21 cellular contexts compared by ENCODE assay signal in the genomic region with DNA sequence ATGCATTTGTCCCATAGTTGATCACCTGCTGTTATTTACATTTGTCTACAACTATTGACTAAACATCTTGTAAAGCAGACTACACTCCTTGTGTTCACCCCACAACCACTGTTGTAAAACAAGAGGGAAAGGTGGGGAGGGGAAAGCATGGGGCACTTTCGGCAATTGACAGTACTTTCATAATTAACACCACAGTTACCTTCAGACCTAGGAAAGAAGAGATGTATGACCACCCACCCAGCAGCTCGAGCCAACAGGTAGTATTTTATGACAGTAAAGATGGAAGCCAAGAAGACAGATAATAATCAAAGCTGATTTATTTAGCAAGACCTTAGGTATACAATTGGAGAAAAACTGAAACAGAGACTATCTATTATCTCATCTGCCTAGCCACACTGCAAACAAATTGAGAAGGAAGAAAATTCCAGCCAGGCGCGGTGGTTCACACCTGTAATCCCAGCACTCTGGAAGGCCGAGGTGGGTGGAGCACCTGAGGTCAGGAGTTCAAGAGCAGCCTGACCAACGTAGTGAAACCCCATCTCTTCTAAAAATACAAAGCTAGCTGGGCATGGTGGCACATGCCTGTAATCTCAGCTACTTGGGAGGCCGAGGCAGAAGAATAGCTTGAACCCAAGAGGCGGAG. TPM values are rescaled to one million over a fixed set of nuclear protein-coding genes. Genes with fewer than 3 reads are reported as not detected.
A peak's percentile ranks its signal among the peaks of the same experiment; 100 is the strongest.
DNase-seq lines count a peak whose midpoint lies in the region; ATAC-seq, FAIRE-seq and TF ChIP-seq lines count a peak whose summit lies in the region.
"Had no signal": no experiment of that assay in that cellular context is flagged by ENCODE, and none has a peak within 500 bp of the region (broad histone marks: within the 10 kb centered on the region; RNA-seq: fewer than 3 reads in every experiment).

No MANE protein-coding gene starts in this region.

- H3K4me3 ChIP-seq in GM12878 (no peak overlapping the region), PC-9 (no peak overlapping the region)
- H3K4me3 ChIP-seq: BLaER1, SJSA1 had no signal

- TF ChIP-seq CTCF in GM12878 (IDR thresholded peaks at IDR 0.05 in 2 of 3, conservative IDR thresholded peaks at IDR 0.05 in 1 of 3; ENCODE audit: control insufficient read depth in 2 of 3, extremely low read depth in 1 of 3, insufficient read depth in 1 of 3, low read depth in 3 of 3, low read length in 3 of 3) = no peak
- TF ChIP-seq CTCF in PC-9 (conservative IDR thresholded peaks at IDR 0.05) = no peak

- no peak overlapping the region for H3K4me3 Mint-ChIP-seq in activated CD4-positive, alpha-beta T cell treated with anti-CD3 and anti-CD28 coated beads for 36 hours
- H3K4me3 Mint-ChIP-seq: CD8-positive, alpha-beta memory T cell; T-cell had no signal

- SMC1A ChIA-PET in GM12878 (lab: Charles Lee; ENCODE audit: uncharacterized antibody, unreplicated experiment) = interaction anchor here (1.3 to 1.8 kb wide), 3 partner anchors 16 to 21 kb away, joined by 3 to 6 read pairs (median 4); no protein-coding TSS in a partner anchor

- TF ChIP-seq POLR2A in GM12891 (IDR thresholded peaks at IDR 0.05; ENCODE audit: low read depth, low read length) = no peak
- no peak for TF ChIP-seq POLR2A in GM12878 (IDR thresholded peaks at IDR 0.05; ENCODE audit: low read depth, low read length)

- H3K4me1 ChIP-seq in GM12878 (ENCODE audit: control insufficient read depth, insufficient read depth, low read length) (peaks cover 5% of the 10 kb centered on the region; the same call in 1 of the 2 replicates), PC-9 (replicated peaks; ENCODE audit: insufficient read depth) (0 out of 2 replicates have a peak, but pooled peaks cover 8% of the 10 kb centered on the region)
- H3K4me1 ChIP-seq: BLaER1, SJSA1 had no signal

- H3F3A ChIP-seq in PC-9 (ENCODE audit: insufficient read depth, low read depth) = peaks cover 11% of the 10 kb centered on the region

- POLR2A ChIA-PET in GM12878 (lab: Charles Lee) = no interaction called here
- POLR2A ChIA-PET in PC-9 (lab: Charles Lee; ENCODE audit: unreplicated experiment) = interaction anchor here (0.6 kb wide), 1 partner anchor 240 kb away, joined by 6 read pairs; no protein-coding TSS in a partner anchor
- POLR2A ChIA-PET in activated CD4-positive, alpha-beta T cell treated with anti-CD3 and anti-CD28 coated beads for 36 hours (lab: Charles Lee) = no interaction called here

- H3K9me3 ChIP-seq in GM12878 (replicated peaks; ENCODE audit: control insufficient read depth, insufficient read depth, low read length) (no peaks in the 10 kb centered on the region; the same call in 2 of the 3 replicates), PC-9 (ENCODE audit: insufficient read depth, low read depth) (peaks cover 9% of the 10 kb centered on the region; the same call in 1 of the 2 replicates)
- H3K9me3 ChIP-seq: SJSA1 had no signal

- in situ Hi-C loops in GM12878 (cut with MboI) = no loop called here

- no peaks in the 10 kb centered on the region for H3K9me2 ChIP-seq in PC-9 (ENCODE audit: insufficient read depth)

- intact Hi-C loops in GM12878 (cut with micrococcal nuclease; ENCODE audit: unreplicated experiment) (no loop called here), PC-9 (cut with micrococcal nuclease; ENCODE audit: unreplicated experiment) (no loop called here)
- intact Hi-C loops in activated CD4-positive, alpha-beta T cell treated with anti-CD3 and anti-CD28 coated beads for 36 hours (cut with DNase I, micrococcal nuclease) = no loop called here

- no peaks in the 10 kb centered on the region for H3K9me3 Mint-ChIP-seq in activated CD4-positive, alpha-beta T cell treated with anti-CD3 and anti-CD28 coated beads for 36 hours (ENCODE audit: low read depth)
- H3K9me3 Mint-ChIP-seq: CD8-positive, alpha-beta memory T cell; T-cell had no signal

- peak overlapping the region; percentile 47; the same call in 1 of the 2 replicates for H3K4me2 ChIP-seq in GM12878 (ENCODE audit: control insufficient read depth, insufficient read depth)
- no peak overlapping the region for H3K4me2 ChIP-seq in PC-9
- H3K4me2 ChIP-seq: BLaER1 had no signal

- no peak overlapping the region for H3K27ac Mint-ChIP-seq in activated CD4-positive, alpha-beta T cell treated with anti-CD3 and anti-CD28 coated beads for 36 hours
- H3K27ac Mint-ChIP-seq: T-cell had no signal

- FAIRE-seq in GM12891 (lab: Jason Lieb, UNC) = peak; percentile 16
- FAIRE-seq in GM12878 (lab: Jason Lieb, UNC) = no peak
- FAIRE-seq: A204.1, D721Med, H1 had no signal

- BruUV-seq in GM12878 (replicated peaks; lab: Mats Ljungman, UMichigan) (no TSS peak), PC-9 (replicated peaks; lab: Mats Ljungman, UMichigan) (no TSS peak)

- TF ChIP-seq EP300 in GM12878 (IDR thresholded peaks at IDR 0.05; ENCODE audit: borderline replicate concordance in 1 of 2, control insufficient read depth in 1 of 2, low read depth in 2 of 2, low read length in 2 of 2) = no peak

- no peaks in the 10 kb centered on the region for H3K36me3 Mint-ChIP-seq in activated CD4-positive, alpha-beta T cell treated with anti-CD3 and anti-CD28 coated beads for 36 hours (ENCODE audit: low read depth)

- H4K20me1 ChIP-seq in GM12878 (ENCODE audit: control insufficient read depth, insufficient read depth) = no peaks in the 10 kb centered on the region
- peaks cover 9% of the 10 kb centered on the region; the same call in 1 of the 2 replicates for H4K20me1 ChIP-seq in PC-9 (ENCODE audit: insufficient read depth)

- H3K79me2 ChIP-seq in GM12878 (ENCODE audit: control insufficient read depth, insufficient read depth, low read length) = peaks cover 44% of the 10 kb centered on the region
- H3K79me2 ChIP-seq in PC-9 (ENCODE audit: low read depth) = peaks cover 61% of the 10 kb centered on the region

- no peak overlapping the region for H3K9ac ChIP-seq in GM12878 (ENCODE audit: control insufficient read depth, insufficient read depth, low read length)
- H3K9ac ChIP-seq: BLaER1 had no signal

- WGBS in GM12878 (ENCODE audit: insufficient coverage, insufficient replicate concordance, low lambda C conversion rate, missing lambda C conversion rate) = 66% methylated on average over 8 of the region's 8 CpGs

- no peaks in the 10 kb centered on the region for H3K27me3 ChIP-seq in GM12878 (replicated peaks in 1 of 2; ENCODE audit: control insufficient read depth in 2 of 2, insufficient read depth in 2 of 2, low read length in 1 of 2)
- no peaks in the 10 kb centered on the region for H3K27me3 ChIP-seq in PC-9 (ENCODE audit: insufficient read depth, low read depth)
- H3K27me3 ChIP-seq: BLaER1, SJSA1 had no signal

- H3K4me1 Mint-ChIP-seq in activated CD4-positive, alpha-beta T cell treated with anti-CD3 and anti-CD28 coated beads for 36 hours = peaks cover 4% of the 10 kb centered on the region

- ATAC-seq in GM12878 = no peak; the same call in 2 of the 3 replicates
- no peak for ATAC-seq in activated CD4-positive, alpha-beta T cell treated with anti-CD3 and anti-CD28 coated beads for 36 hours
- ATAC-seq: T-cell had no signal

- peak; percentile 72 for DNase-seq in NCI-H510A treated with DMSO at 0.1 percent for 48 hours (lab: John Stamatoyannopoulos, UW)
- DNase-seq in NCI-H510A (lab: John Stamatoyannopoulos, UW) = no peak
- no peak for DNase-seq in GM12891 (ENCODE audit: insufficient read length, low spot score)
- DNase-seq in NCI-H2196 (lab: John Stamatoyannopoulos, UW; ENCODE audit: unreplicated experiment) = peak; percentile 48
- no peak for DNase-seq in GM12878 (ENCODE audit: low read depth, low spot score)
- DNase-seq in PC-9 = no peak
- DNase-seq in activated CD8-positive, alpha-beta memory T cell treated with anti-CD3 and anti-CD28 coated beads, Interleukin-2, amount 50 U/mL, for 48 hours = no peak
- DNase-seq in activated CD4-positive, alpha-beta T cell treated with anti-CD3 and anti-CD28 coated beads for 36 hours = no peak
- DNase-seq: CD8-positive, alpha-beta memory T cell; DND-41; GF-D8; Kasumi-1; NCI-H1105; NCI-H187; NCI-H2171; T-cell had no signal

- CTCF ChIA-PET in GM12878 (lab: Yijun Ruan, JAX) = interaction anchor here (0.6 to 1.8 kb wide), 4 partner anchors 172 to 1625 kb away, joined by 3 to 7 read pairs (median 3); no protein-coding TSS in a partner anchor
- CTCF ChIA-PET in PC-9 (lab: Charles Lee) = interaction anchor here (0.7 kb wide), 1 partner anchor 126 kb away, joined by 3 read pairs; no protein-coding TSS in a partner anchor
- CTCF ChIA-PET in activated CD4-positive, alpha-beta T cell treated with anti-CD3 and anti-CD28 coated beads for 36 hours (lab: Charles Lee) = interaction anchor here (0.6 kb wide), 1 partner anchor 343 kb away, joined by 4 read pairs; no protein-coding TSS in a partner anchor

- H2AFZ ChIP-seq in GM12878 (ENCODE audit: control insufficient read depth, low read depth, low read length) = no peak overlapping the region
- no peak overlapping the region for H2AFZ ChIP-seq in PC-9

- no peak for TF ChIP-seq RAD21 in GM12878 (IDR thresholded peaks at IDR 0.05; ENCODE audit: insufficient read depth, low read depth, low read length)

- H3K36me3 ChIP-seq in GM12878 (ENCODE audit: control insufficient read depth in 2 of 2, insufficient read depth in 2 of 2, low read length in 1 of 2) = no peaks in the 10 kb centered on the region; a peak in 2 of 4 replicates
- no peaks in the 10 kb centered on the region for H3K36me3 ChIP-seq in PC-9 (ENCODE audit: low read depth)
- H3K36me3 ChIP-seq: SJSA1 had no signal

- no peaks in the 10 kb centered on the region for H3K27me3 Mint-ChIP-seq in activated CD4-positive, alpha-beta T cell treated with anti-CD3 and anti-CD28 coated beads for 36 hours
- H3K27me3 Mint-ChIP-seq: CD8-positive, alpha-beta memory T cell; T-cell had no signal

- H3K27ac ChIP-seq in GM12878 (ENCODE audit: control insufficient read depth, insufficient read depth) (no peak overlapping the region), PC-9 (no peak overlapping the region)
- H3K27ac ChIP-seq: BLaER1, SJSA1 had no signal

- RAD21 ChIA-PET in GM12878 (lab: Charles Lee; ENCODE audit: unreplicated experiment) = no interaction called here

RNA-seq across cellular contexts. Expression of a gene that starts 11.2 kb away (rescaled TPM):
- polyA plus RNA-seq in GM12891 (2012; ENCODE audit: low read depth, missing spikeins) = 20.8 TPM
- 225 and 244 TPM in 2 replicates for total RNA-seq in GM12878 (2013; cell fraction: nucleolus; rRNA removed)
- total RNA-seq in GM12878 (2014; rRNA removed) = 20.1 and 20.4 TPM in 2 replicates
- 17.5 and 19.1 TPM in 2 replicates for total RNA-seq in GM12878 (2014; rRNA removed; fragmentation: Illumina TruSeq; extraction: Trizol)
- 39.9 and 43.9 TPM in 2 replicates for total RNA-seq in GM12878 (2021)
- polyA plus RNA-seq in GM12878 (2011; ENCODE audit: low read depth) = 8.5 TPM
- polyA plus RNA-seq in GM12878 (2011; rRNA removed) = 10.6 and 11.9 TPM in 2 replicates
- polyA plus RNA-seq in GM12878 (2011; cell fraction: cytosol; rRNA removed) = 8.4 and 9.0 TPM in 2 replicates
- 52.4 and 62.5 TPM in 2 replicates for polyA plus RNA-seq in GM12878 (2011; cell fraction: nucleus; rRNA removed)
- polyA plus RNA-seq in GM12878 (2012) = 21.1 and 23.8 TPM in 2 replicates
- polyA plus RNA-seq in GM12878 (2014; fragmentation: Illumina TruSeq; extraction: Trizol) = 18.4 and 20.0 TPM in 2 replicates
- 10 to 100 TPM in 1 of 2 experiments, 1 to 10 TPM in 1; 5.8 to 17.1 TPM for polyA plus RNA-seq in GM12878 (2014; fragmentation: Nextera tagmentation; extraction: Ambion mirVana)
- 27.2 and 27.7 TPM in 2 replicates for polyA plus RNA-seq in GM12878 (2014; rRNA removed)
- 10 to 100 TPM; 17.4 to 18.3 TPM for polyA plus RNA-seq in GM12878 (2016; fragmentation: Nextera tagmentation; extraction: Ambion mirVana)
- polyA minus RNA-seq in GM12878 (2011; rRNA and poly(A)+ RNA removed) = 52.5 and 59.6 TPM in 2 replicates
- 15.4 and 17.7 TPM in 2 replicates for polyA minus RNA-seq in GM12878 (2011; cell fraction: cytosol; rRNA and poly(A)+ RNA removed)
- 56.3 and 84.3 TPM in 2 replicates for polyA minus RNA-seq in GM12878 (2011; cell fraction: nucleus; rRNA and poly(A)+ RNA removed)
- total RNA-seq in PC-9 (2021) = 37.4 and 39.8 TPM in 2 replicates
- total RNA-seq in activated CD4-positive, alpha-beta T cell treated with anti-CD3 and anti-CD28 coated beads for 36 hours = 10 to 100 TPM; 22.2 to 23.8 TPM

RNA-seq across cellular contexts. Expression of a gene that starts 38.4 kb away (rescaled TPM):
- polyA plus RNA-seq in GM12891 (2012; ENCODE audit: low read depth, missing spikeins) = 3,554 TPM
- total RNA-seq in GM12878 (2013; cell fraction: nucleolus; rRNA removed) = 391 and 401 TPM in 2 replicates
- 2,056 and 2,150 TPM in 2 replicates for total RNA-seq in GM12878 (2014; rRNA removed)
- 3,315 and 3,434 TPM in 2 replicates for total RNA-seq in GM12878 (2014; rRNA removed; fragmentation: Illumina TruSeq; extraction: Trizol)
- 2,327 and 2,384 TPM in 2 replicates for total RNA-seq in GM12878 (2021)
- polyA plus RNA-seq in GM12878 (2011; ENCODE audit: low read depth) = 3,955 TPM
- 2,686 and 3,119 TPM in 2 replicates for polyA plus RNA-seq in GM12878 (2011; rRNA removed)
- 1,825 and 1,843 TPM in 2 replicates for polyA plus RNA-seq in GM12878 (2011; cell fraction: cytosol; rRNA removed)
- 658 and 690 TPM in 2 replicates for polyA plus RNA-seq in GM12878 (2011; cell fraction: nucleus; rRNA removed)
- 3,096 and 3,407 TPM in 2 replicates for polyA plus RNA-seq in GM12878 (2012)
- 3,690 and 4,950 TPM in 2 replicates for polyA plus RNA-seq in GM12878 (2014; fragmentation: Illumina TruSeq; extraction: Trizol)
- 1,000 to 10,000 TPM; 1,828 to 2,204 TPM for polyA plus RNA-seq in GM12878 (2014; fragmentation: Nextera tagmentation; extraction: Ambion mirVana)
- polyA plus RNA-seq in GM12878 (2014; rRNA removed) = 2,258 and 2,542 TPM in 2 replicates
- polyA plus RNA-seq in GM12878 (2016; fragmentation: Nextera tagmentation; extraction: Ambion mirVana) = 100 to 1,000 TPM; 801 to 823 TPM
- 401 and 520 TPM in 2 replicates for polyA minus RNA-seq in GM12878 (2011; rRNA and poly(A)+ RNA removed)
- 251 and 289 TPM in 2 replicates for polyA minus RNA-seq in GM12878 (2011; cell fraction: cytosol; rRNA and poly(A)+ RNA removed)
- 118 and 169 TPM in 2 replicates for polyA minus RNA-seq in GM12878 (2011; cell fraction: nucleus; rRNA and poly(A)+ RNA removed)
- 1,421 and 1,543 TPM in 2 replicates for total RNA-seq in PC-9 (2021)
- total RNA-seq in activated CD4-positive, alpha-beta T cell treated with anti-CD3 and anti-CD28 coated beads for 36 hours = 1,000 to 10,000 TPM; 2,097 to 2,202 TPM

RNA-seq across cellular contexts. Expression of a gene that starts 47.8 kb away (rescaled TPM):
- polyA plus RNA-seq in GM12891 (2012; ENCODE audit: low read depth, missing spikeins) = 17.7 TPM
- 33.7 and 35.2 TPM in 2 replicates for total RNA-seq in GM12878 (2013; cell fraction: nucleolus; rRNA removed)
- total RNA-seq in GM12878 (2014; rRNA removed) = 43.7 and 49.9 TPM in 2 replicates
- total RNA-seq in GM12878 (2014; rRNA removed; fragmentation: Illumina TruSeq; extraction: Trizol) = 68.8 and 70.0 TPM in 2 replicates
- total RNA-seq in GM12878 (2021) = 84.9 and 85.2 TPM in 2 replicates
- 15.9 TPM for polyA plus RNA-seq in GM12878 (2011; ENCODE audit: low read depth)
- polyA plus RNA-seq in GM12878 (2011; rRNA removed) = 64.5 and 101 TPM in 2 replicates
- polyA plus RNA-seq in GM12878 (2011; cell fraction: cytosol; rRNA removed) = 43.2 and 45.9 TPM in 2 replicates
- 19.4 and 26.1 TPM in 2 replicates for polyA plus RNA-seq in GM12878 (2011; cell fraction: nucleus; rRNA removed)
- polyA plus RNA-seq in GM12878 (2012) = 23.9 and 28.6 TPM in 2 replicates
- 56.6 and 62.8 TPM in 2 replicates for polyA plus RNA-seq in GM12878 (2014; fragmentation: Illumina TruSeq; extraction: Trizol)
- 10 to 100 TPM; 14.6 to 23.2 TPM for polyA plus RNA-seq in GM12878 (2014; fragmentation: Nextera tagmentation; extraction: Ambion mirVana)
- polyA plus RNA-seq in GM12878 (2014; rRNA removed) = 31.8 and 35.1 TPM in 2 replicates
- 10 to 100 TPM; 60.6 to 68.2 TPM for polyA plus RNA-seq in GM12878 (2016; fragmentation: Nextera tagmentation; extraction: Ambion mirVana)
- 93.5 and 95.2 TPM in 2 replicates for polyA minus RNA-seq in GM12878 (2011; rRNA and poly(A)+ RNA removed)
- polyA minus RNA-seq in GM12878 (2011; cell fraction: cytosol; rRNA and poly(A)+ RNA removed) = 36.6 and 48.3 TPM in 2 replicates
- 8.7 and 15.7 TPM in 2 replicates for polyA minus RNA-seq in GM12878 (2011; cell fraction: nucleus; rRNA and poly(A)+ RNA removed)
- 91.2 and 113 TPM in 2 replicates for total RNA-seq in PC-9 (2021)
- 100 to 1,000 TPM; 129 to 134 TPM for total RNA-seq in activated CD4-positive, alpha-beta T cell treated with anti-CD3 and anti-CD28 coated beads for 36 hours

Comparison
In these comparisons a context has a peak if more than half of its experiments do, and no peak if none do; other contexts are left out.
1. DNase-seq: peak in NCI-H510A treated with DMSO at 0.1 percent for 48 hours (single experiment) and NCI-H2196 (single experiment); none in NCI-H510A (single experiment), GM12891 (single experiment), GM12878 (single experiment), PC-9 (0 of 2), activated CD8-positive, alpha-beta memory T cell treated with anti-CD3 and anti-CD28 coated beads, Interleukin-2, amount 50 U/mL, for 48 hours (single experiment) and activated CD4-positive, alpha-beta T cell treated with anti-CD3 and anti-CD28 coated beads for 36 hours (single experiment).